ENCODE assay signal across 8 cellular contexts in the genomic region with DNA sequence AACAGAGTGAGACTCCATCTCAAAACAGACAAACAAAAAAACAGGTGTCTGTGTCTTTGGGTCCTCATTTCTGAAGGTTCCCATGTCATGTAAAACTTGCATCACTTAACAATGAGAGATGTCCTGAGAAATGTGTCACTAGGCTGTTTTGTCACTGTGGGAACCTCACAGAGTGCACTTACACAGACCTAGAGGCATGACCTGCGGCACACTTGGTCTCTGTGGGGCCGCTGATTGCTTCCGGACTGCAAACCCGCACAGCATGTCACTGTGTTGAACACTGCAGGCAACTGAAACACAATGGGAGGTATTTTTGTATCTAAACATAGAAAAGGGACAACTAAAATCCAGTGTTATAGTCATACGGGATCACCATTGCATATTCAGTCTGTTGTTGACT. TPM values are rescaled to one million over a fixed set of nuclear protein-coding genes. Genes with fewer than 3 reads are reported as not detected.
DNase-seq lines count a peak whose midpoint lies in the region; ATAC-seq and TF ChIP-seq lines count a peak whose summit lies in the region.

No MANE protein-coding gene starts in this region.

- H3K27ac Mint-ChIP-seq in Calu3 (ENCODE audit: unreplicated experiment) = no peak overlapping the region
- H3K27ac Mint-ChIP-seq in effector memory CD8-positive, alpha-beta T cell = no peak overlapping the region

- DNase-seq in Calu3 = no peak
- peak; percentile 64 for DNase-seq in Karpas-422
- DNase-seq in effector memory CD8-positive, alpha-beta T cell = no peak
- no peak for DNase-seq in effector memory CD4-positive, alpha-beta T cell
- DNase-seq in AML-193 (lab: John Stamatoyannopoulos, UW) = no peak
- DNase-seq in DMS 273 (lab: John Stamatoyannopoulos, UW; ENCODE audit: unreplicated experiment) = no peak
- no peak for DNase-seq in amniotic stem cell (lab: John Stamatoyannopoulos, UW)

- no peaks in the 10 kb centered on the region for H4K20me1 ChIP-seq in Karpas-422 (ENCODE audit: insufficient read depth, low read depth, low read length)

- peak overlapping the region; percentile 63 for H3K9ac ChIP-seq in Karpas-422 (ENCODE audit: low read length)

- H3K4me3 ChIP-seq in Karpas-422 (ENCODE audit: low read length) = peak overlapping the region; percentile 59
- no peak overlapping the region for H3K4me3 ChIP-seq in effector memory CD4-positive, alpha-beta T cell (ENCODE audit: insufficient read depth, low read depth, low read length, poor library complexity, severe bottlenecking)

- peak overlapping the region; percentile 32; the same call in 1 of the 2 replicates for H2AFZ ChIP-seq in Karpas-422 (ENCODE audit: low read length)

- H3K9me3 Mint-ChIP-seq in Calu3 (ENCODE audit: low read depth, unreplicated experiment) = no peaks in the 10 kb centered on the region
- no peaks in the 10 kb centered on the region for H3K9me3 Mint-ChIP-seq in effector memory CD8-positive, alpha-beta T cell

- peaks cover 9% of the 10 kb centered on the region for H3K4me1 Mint-ChIP-seq in Calu3 (ENCODE audit: low read depth, unreplicated experiment)
- peaks cover 24 to 33% of the 10 kb centered on the region in 2 donors for H3K4me1 Mint-ChIP-seq in effector memory CD8-positive, alpha-beta T cell (ENCODE audit: low read depth in 2 of 2)

- no peaks in the 10 kb centered on the region for H3K36me3 ChIP-seq in Karpas-422 (ENCODE audit: insufficient read depth, low read length)
- H3K36me3 ChIP-seq in effector memory CD4-positive, alpha-beta T cell (ENCODE audit: control insufficient read depth, insufficient read depth, low read length) = no peaks in the 10 kb centered on the region

- H3K4me2 ChIP-seq in Karpas-422 (ENCODE audit: low read depth, low read length, poor library complexity, severe bottlenecking) = peak overlapping the region; percentile 73

- TF ChIP-seq CTCF in Calu3 (IDR thresholded peaks at IDR 0.05; ENCODE audit: unreplicated experiment) = no peak

- peak overlapping the region; percentile 69 for H3K4me3 Mint-ChIP-seq in Calu3 (ENCODE audit: low read depth, unreplicated experiment)
- peak overlapping the region; percentile 80 to 84 for H3K4me3 Mint-ChIP-seq in effector memory CD8-positive, alpha-beta T cell

- H3K4me1 ChIP-seq in Karpas-422 (ENCODE audit: low read length) = peaks cover 23% of the 10 kb centered on the region
- peaks cover 12% of the 10 kb centered on the region for H3K4me1 ChIP-seq in effector memory CD4-positive, alpha-beta T cell (ENCODE audit: control insufficient read depth, insufficient read depth, low read length, poor library complexity, severe bottlenecking)

- H3K27ac ChIP-seq in Karpas-422 (ENCODE audit: low read length) = peak overlapping the region; percentile 69
- H3K27ac ChIP-seq in effector memory CD4-positive, alpha-beta T cell (ENCODE audit: insufficient read depth, low read length, poor library complexity, severe bottlenecking) = no peak overlapping the region

- no peaks in the 10 kb centered on the region for H3K27me3 Mint-ChIP-seq in Calu3 (ENCODE audit: unreplicated experiment)
- peaks cover 0 to 14% of the 10 kb centered on the region in 2 donors for H3K27me3 Mint-ChIP-seq in effector memory CD8-positive, alpha-beta T cell

- BruUV-seq in Calu3 (replicated peaks; lab: Mats Ljungman, UMichigan) = no TSS peak

- no peaks in the 10 kb centered on the region for H3K79me2 ChIP-seq in Karpas-422 (ENCODE audit: low read length)

- intact Hi-C loops in Calu3 (cut with micrococcal nuclease; ENCODE audit: unreplicated experiment) = no loop called here

- no peaks in the 10 kb centered on the region for H3K36me3 Mint-ChIP-seq in Calu3 (ENCODE audit: insufficient read depth, unreplicated experiment)
- H3K36me3 Mint-ChIP-seq in effector memory CD8-positive, alpha-beta T cell (ENCODE audit: insufficient read depth) = no peaks in the 10 kb centered on the region

- H3K9me3 ChIP-seq in Karpas-422 (ENCODE audit: low read length) = no peaks in the 10 kb centered on the region
- H3K9me3 ChIP-seq in effector memory CD4-positive, alpha-beta T cell (ENCODE audit: control insufficient read depth, low read length) = no peaks in the 10 kb centered on the region

- CTCF ChIA-PET in Calu3 (lab: Charles Lee) = no interaction called here

- no peaks in the 10 kb centered on the region for H3K27me3 ChIP-seq in Karpas-422 (ENCODE audit: low read length)
- no peaks in the 10 kb centered on the region for H3K27me3 ChIP-seq in effector memory CD4-positive, alpha-beta T cell (replicated peaks; ENCODE audit: control insufficient read depth, insufficient read depth, low read length, poor library complexity, severe bottlenecking)

- no peaks in the 10 kb centered on the region for H3K9me2 ChIP-seq in Karpas-422 (replicated peaks; ENCODE audit: insufficient read depth, low read length)

- ATAC-seq in GM19372 (IDR thresholded peaks at IDR 0.05; ENCODE audit: low read depth, unreplicated experiment) = peak; percentile 27
- ATAC-seq in effector memory CD8-positive, alpha-beta T cell (replicated peaks) = peak; percentile 68

RNA-seq across cellular contexts. Expression of a gene that starts 42.3 kb away (rescaled TPM):
- 42.9 and 48.7 TPM in 2 replicates for total RNA-seq in Calu3 (2022)
- total RNA-seq in Karpas-422 (2014; rRNA removed; shearing (Covaris generic); ENCODE audit: low replicate concordance) = 10.8 and 15.4 TPM in 2 replicates
